Comparison of ENCODE assay signal across 31 cellular contexts in genomic region chr4:108215055-108215454, GRCh38.
"Had no signal": no experiment of that assay in that cellular context is flagged by ENCODE, and none has a peak within 500 bp of the region (broad histone marks: within the 10 kb centered on the region; RNA-seq: fewer than 3 reads in every experiment).

No MANE protein-coding gene starts in this region.

- H3K9me3 Mint-ChIP-seq: activated T-helper 17 cell treated with anti-CD3 and anti-CD28 coated beads, Interleukin-2, amount 50 U/mL, for 72 hours; dendritic cell treated with granulocyte-macrophage colony-stimulating factor and Interleukin-4, amounts not matched to agents 40 ng/mL and 50 ng/mL, for 4 days had no signal

- H3K9me3 ChIP-seq: heart left ventricle, left ventricle myocardium inferior, neutrophil, sigmoid colon, stomach, thyroid gland, upper lobe of left lung, vagina had no signal

- H3K36me3 ChIP-seq: heart left ventricle, left ventricle myocardium inferior, neutrophil, sigmoid colon, stomach, thyroid gland, upper lobe of left lung, vagina had no signal

- H3K4me3 Mint-ChIP-seq: activated CD4-positive, alpha-beta T cell treated with anti-CD3 and anti-CD28 coated beads, Interleukin-2, amount 10 ng/mL, durations not matched to agents 7 days and 5 days; activated CD8-positive, alpha-beta T cell treated with anti-CD3 and anti-CD28 coated beads for 36 hours; activated T-cell treated with anti-CD3 and anti-CD28 coated beads, Interleukin-2, amount 50 U/mL, for 4 hours; activated T-helper 17 cell treated with anti-CD3 and anti-CD28 coated beads, Interleukin-2, amount 50 U/mL, for 72 hours; dendritic cell treated with granulocyte-macrophage colony-stimulating factor and Interleukin-4, amounts not matched to agents 40 ng/mL and 50 ng/mL, for 4 days; endodermal cell; nephron progenitor cell; stimulated activated naive B cell treated with anti-CD40 and anti-IgM and Interleukin-4, amounts not matched to agents 10 μg/mL and 1 μg/mL and 100 μg/mL, for 72 hours; WTC11 had no signal

- ATAC-seq: activated CD8-positive, alpha-beta T cell treated with anti-CD3 and anti-CD28 coated beads for 36 hours; activated T-cell treated with anti-CD3 and anti-CD28 coated beads, Interleukin-2, amount 50 U/mL, for 4 hours; activated T-helper 17 cell treated with anti-CD3 and anti-CD28 coated beads, Interleukin-2, amount 50 U/mL, for 72 hours; esophagus mucosa; heart left ventricle; stimulated activated naive B cell treated with anti-CD40 and anti-IgM and Interleukin-4, amounts not matched to agents 10 μg/mL and 1 μg/mL and 100 μg/mL, for 72 hours; WTC11 had no signal

- H3K4me1 Mint-ChIP-seq: activated T-helper 17 cell treated with anti-CD3 and anti-CD28 coated beads, Interleukin-2, amount 50 U/mL, for 72 hours; stimulated activated naive B cell treated with anti-CD40 and anti-IgM and Interleukin-4, amounts not matched to agents 10 μg/mL and 1 μg/mL and 100 μg/mL, for 72 hours; WTC11 had no signal

- H3K27ac ChIP-seq: heart left ventricle, left ventricle myocardium inferior, neutrophil, sigmoid colon, stomach, thyroid gland, upper lobe of left lung, vagina had no signal

- H3K27ac Mint-ChIP-seq: activated CD4-positive, alpha-beta T cell treated with anti-CD3 and anti-CD28 coated beads, Interleukin-2, amount 10 ng/mL, durations not matched to agents 7 days and 5 days; activated CD8-positive, alpha-beta T cell treated with anti-CD3 and anti-CD28 coated beads for 36 hours; activated T-helper 17 cell treated with anti-CD3 and anti-CD28 coated beads, Interleukin-2, amount 50 U/mL, for 72 hours; dendritic cell treated with granulocyte-macrophage colony-stimulating factor and Interleukin-4, amounts not matched to agents 40 ng/mL and 50 ng/mL, for 4 days; endodermal cell; progenitor cell of endocrine pancreas; stimulated activated naive B cell treated with anti-CD40 and anti-IgM and Interleukin-4, amounts not matched to agents 10 μg/mL and 1 μg/mL and 100 μg/mL, for 72 hours; WTC11 had no signal

- H3K36me3 Mint-ChIP-seq: stimulated activated naive B cell treated with anti-CD40 and anti-IgM and Interleukin-4, amounts not matched to agents 10 μg/mL and 1 μg/mL and 100 μg/mL, for 72 hours; WTC11 had no signal

- H3K4me1 ChIP-seq: heart left ventricle, left ventricle myocardium inferior, sigmoid colon, stomach, thyroid gland, upper lobe of left lung, vagina had no signal

- H3K27me3 Mint-ChIP-seq: activated CD4-positive, alpha-beta T cell treated with anti-CD3 and anti-CD28 coated beads, Interleukin-2, amount 10 ng/mL, durations not matched to agents 7 days and 5 days; activated CD8-positive, alpha-beta T cell treated with anti-CD3 and anti-CD28 coated beads for 36 hours; activated T-helper 17 cell treated with anti-CD3 and anti-CD28 coated beads, Interleukin-2, amount 50 U/mL, for 72 hours; dendritic cell treated with granulocyte-macrophage colony-stimulating factor and Interleukin-4, amounts not matched to agents 40 ng/mL and 50 ng/mL, for 4 days; progenitor cell of endocrine pancreas; stimulated activated naive B cell treated with anti-CD40 and anti-IgM and Interleukin-4, amounts not matched to agents 10 μg/mL and 1 μg/mL and 100 μg/mL, for 72 hours had no signal

- H3K4me3 ChIP-seq: heart left ventricle, left ventricle myocardium inferior, lung, sigmoid colon, smooth muscle cell, stomach, thyroid gland, upper lobe of left lung, vagina had no signal

- H3K27me3 ChIP-seq: heart left ventricle, neutrophil, sigmoid colon, stomach, thyroid gland, upper lobe of left lung, vagina had no signal

- H3K4me2 ChIP-seq: smooth muscle cell had no signal

- DNase-seq: activated CD4-positive, alpha-beta T cell treated with anti-CD3 and anti-CD28 coated beads for 1 hour; activated CD4-positive, alpha-beta T cell treated with anti-CD3 and anti-CD28 coated beads, Interleukin-2, amount 10 ng/mL, durations not matched to agents 7 days and 5 days; activated CD8-positive, alpha-beta T cell treated with anti-CD3 and anti-CD28 coated beads for 36 hours; activated gamma-delta T cell treated with Interleukin-2 at 50 U/mL for 16 hours; activated naive CD4-positive, alpha-beta T cell treated with anti-CD3 and anti-CD28 coated beads, Interleukin-2, amount 50 U/mL, for 16 hours; activated T-cell treated with anti-CD3 and anti-CD28 coated beads, Interleukin-2, amount 50 U/mL, for 4 hours; amniotic stem cell; central memory CD4-positive, alpha-beta T cell; endodermal cell; foreskin fibroblast; heart left ventricle; left ventricle myocardium inferior; mesendoderm; nephron progenitor cell; retina; sigmoid colon; stimulated activated CD4-positive, alpha-beta T cell treated with anti-CD3 and anti-CD28 coated beads, Interleukin-1b, Interleukin-23, amount 100 ng/mL, for 48 hours; stimulated activated naive B cell treated with anti-CD40 and anti-IgM and Interleukin-4, amounts not matched to agents 10 μg/mL and 1 μg/mL and 100 μg/mL, for 72 hours; stomach; T-helper 2 cell; thyroid gland; upper lobe of left lung had no signal
